15 cellular contexts compared by ENCODE assay signal in the genomic region with DNA sequence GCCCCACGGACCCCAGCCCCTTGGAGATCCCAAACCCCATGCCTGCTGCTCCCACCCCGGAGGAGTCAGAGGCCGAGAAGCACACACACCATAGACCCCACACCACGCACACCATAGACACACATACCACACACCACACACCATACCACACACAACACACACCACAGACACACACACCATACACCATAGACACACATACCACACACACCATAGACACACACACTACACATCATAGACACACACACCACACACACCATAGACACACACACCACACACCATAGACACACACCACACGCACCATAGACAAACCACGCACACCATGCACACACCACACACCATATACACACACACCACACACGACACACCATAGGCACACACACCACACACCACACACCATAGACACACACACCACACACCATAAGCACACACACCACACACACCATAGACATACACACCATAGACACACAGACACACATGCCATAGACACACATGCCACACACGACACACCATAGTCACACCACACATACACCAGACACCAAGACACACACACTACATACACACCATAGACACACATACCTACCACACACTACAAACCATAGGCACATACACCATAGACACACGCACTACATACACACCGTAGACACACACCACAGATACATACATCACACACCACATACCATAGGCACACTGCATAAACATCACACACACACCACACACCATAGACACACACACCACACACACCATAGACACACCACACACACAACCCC. TPM values are rescaled to one million over a fixed set of nuclear protein-coding genes. Genes with fewer than 3 reads are reported as not detected.
DNase-seq lines count a peak whose midpoint lies in the region; ATAC-seq and TF ChIP-seq lines count a peak whose summit lies in the region.
"Had no signal": no experiment of that assay in that cellular context is flagged by ENCODE, and none has a peak within 500 bp of the region (broad histone marks: within the 10 kb centered on the region; RNA-seq: fewer than 3 reads in every experiment).

No MANE protein-coding gene starts in this region.

- H3K27me3 ChIP-seq in ascending aorta (no peaks in the 10 kb centered on the region), right lobe of liver (no peaks in the 10 kb centered on the region)
- H3K27me3 ChIP-seq: BLaER1 treated with 17β-estradiol and CSF1 and Interleukin-3, amounts not matched to agents 10 nM and 100 nM had no signal

- no peaks in the 10 kb centered on the region for H3K9me3 Mint-ChIP-seq in stimulated activated effector memory CD8-positive, alpha-beta T cell treated with anti-CD3 and anti-CD28 coated beads, Interleukin-12 subunit alpha, Interleukin-12 subunit beta, amount 100 ng/mL, for 72 hours
- H3K9me3 Mint-ChIP-seq: activated naive CD4-positive, alpha-beta T cell treated with anti-CD3 and anti-CD28 coated beads, Interleukin-2, amount 50 U/mL, for 24 hours; T-helper 1 cell treated with Interleukin-12 subunit alpha and Interleukin-12 subunit beta and Interleukin-4 antibody, amounts not matched to agents 30 μg/mL and 1 μg/mL, for 36 hours had no signal

- H3K4me3 Mint-ChIP-seq in stimulated activated effector memory CD8-positive, alpha-beta T cell treated with anti-CD3 and anti-CD28 coated beads, Interleukin-12 subunit alpha, Interleukin-12 subunit beta, amount 100 ng/mL, for 72 hours: no peak overlapping the region
- H3K4me3 Mint-ChIP-seq: activated naive CD4-positive, alpha-beta T cell treated with anti-CD3 and anti-CD28 coated beads, Interleukin-2, amount 50 U/mL, for 24 hours; T-helper 1 cell treated with Interleukin-12 subunit alpha and Interleukin-12 subunit beta and Interleukin-4 antibody, amounts not matched to agents 30 μg/mL and 1 μg/mL, for 36 hours had no signal

- no peaks in the 10 kb centered on the region for H3K9me3 ChIP-seq in HEK293 (ENCODE audit: control insufficient read depth, insufficient read depth, low read depth, low read length)
- no peaks in the 10 kb centered on the region for H3K9me3 ChIP-seq in ascending aorta
- H3K9me3 ChIP-seq in right lobe of liver: no peaks in the 10 kb centered on the region
- H3K9me3 ChIP-seq: BLaER1 treated with 17β-estradiol and CSF1 and Interleukin-3, amounts not matched to agents 10 nM and 100 nM had no signal

- H3K36me3 ChIP-seq in HEK293 (ENCODE audit: control insufficient read depth in 2 of 2, insufficient read depth in 1 of 2, low read length in 2 of 2) (peaks cover 0 to 9% of the 10 kb centered on the region in 2 experiments; a peak in 1 of 3 replicates), ascending aorta (no peaks in the 10 kb centered on the region), right lobe of liver (no peaks in the 10 kb centered on the region)
- H3K36me3 ChIP-seq: BLaER1 treated with 17β-estradiol and CSF1 and Interleukin-3, amounts not matched to agents 10 nM and 100 nM had no signal

- WGBS in right lobe of liver (ENCODE audit: insufficient coverage, low coverage, low lambda C conversion rate, missing lambda C conversion rate): 29% methylated on average over 3 of the region's 10 CpGs

- POLR2A ChIA-PET in HEK293 (lab: Yijun Ruan, JAX): no interaction called here

- no peak overlapping the region for H3K27ac Mint-ChIP-seq in stimulated activated effector memory CD8-positive, alpha-beta T cell treated with anti-CD3 and anti-CD28 coated beads, Interleukin-12 subunit alpha, Interleukin-12 subunit beta, amount 100 ng/mL, for 72 hours
- H3K27ac Mint-ChIP-seq: activated naive CD4-positive, alpha-beta T cell treated with anti-CD3 and anti-CD28 coated beads, Interleukin-2, amount 50 U/mL, for 24 hours; T-helper 1 cell treated with Interleukin-12 subunit alpha and Interleukin-12 subunit beta and Interleukin-4 antibody, amounts not matched to agents 30 μg/mL and 1 μg/mL, for 36 hours had no signal

- H3K4me3 ChIP-seq in HEK293 (ENCODE audit: low read depth, low read length): no peak overlapping the region
- peak overlapping the region; percentile 20 to 52 for H3K4me3 ChIP-seq in ascending aorta
- H3K4me3 ChIP-seq in right lobe of liver: peak overlapping the region; percentile 16 to 59 (median 52)
- H3K4me3 ChIP-seq: BLaER1 treated with 17β-estradiol and CSF1 and Interleukin-3, amounts not matched to agents 10 nM and 100 nM had no signal

- no peaks in the 10 kb centered on the region for H3K36me3 Mint-ChIP-seq in stimulated activated effector memory CD8-positive, alpha-beta T cell treated with anti-CD3 and anti-CD28 coated beads, Interleukin-12 subunit alpha, Interleukin-12 subunit beta, amount 100 ng/mL, for 72 hours
- H3K36me3 Mint-ChIP-seq: activated naive CD4-positive, alpha-beta T cell treated with anti-CD3 and anti-CD28 coated beads, Interleukin-2, amount 50 U/mL, for 24 hours had no signal

- ATAC-seq in right lobe of liver (peak in 2 of 4 donors; percentile 0 to 1), HG03159 (IDR thresholded peaks at IDR 0.05; ENCODE audit: unreplicated experiment) (no peak)
- ATAC-seq in stimulated activated effector memory CD8-positive, alpha-beta T cell treated with anti-CD3 and anti-CD28 coated beads, Interleukin-12 subunit alpha, Interleukin-12 subunit beta, amount 100 ng/mL, for 72 hours: peak; percentile 37

- DNase-seq in ascending aorta (ENCODE audit: low spot score in 2 of 2) (no peak), right lobe of liver (no peak), GM03348 (ENCODE audit: low spot score) (no peak), ecto neural progenitor cell (ENCODE audit: low spot score) (no peak), HPDE6-E6E7 (ENCODE audit: extremely low spot score) (no peak)
- no peak for DNase-seq in stimulated activated effector memory CD8-positive, alpha-beta T cell treated with anti-CD3 and anti-CD28 coated beads, Interleukin-12 subunit alpha, Interleukin-12 subunit beta, amount 100 ng/mL, for 72 hours (ENCODE audit: low spot score in 2 of 2)
- DNase-seq: activated CD4-positive, alpha-beta T cell treated with anti-CD3 and anti-CD28 coated beads for 1 hour; DMS79 treated with DMSO at 0.1 percent for 48 hours; hippocampal formation; NCI-H187 had no signal

- CTCF ChIA-PET in HEK293 (lab: Yijun Ruan, JAX): interaction anchor here (4.3 kb wide), 1 partner anchor 16 kb away, joined by 58 read pairs; no protein-coding TSS in a partner anchor

- H3K27ac ChIP-seq in HEK293 (ENCODE audit: extremely low read depth, low read depth, low read length): no peak overlapping the region
- H3K27ac ChIP-seq in ascending aorta: peak overlapping the region in 1 of 2 donors; percentile 6
- H3K27ac ChIP-seq in right lobe of liver: peak overlapping the region in 2 of 3 donors; percentile 84 to 87

- H3K4me1 ChIP-seq in HEK293 (ENCODE audit: control insufficient read depth, insufficient read depth, low read length): peaks cover 5% of the 10 kb centered on the region
- H3K4me1 ChIP-seq in ascending aorta: peaks cover 7 to 26% of the 10 kb centered on the region in 2 donors
- peaks cover 0 to 58% (median 25%) of the 10 kb centered on the region in 4 donors for H3K4me1 ChIP-seq in right lobe of liver

- no peaks in the 10 kb centered on the region for H3K4me1 Mint-ChIP-seq in stimulated activated effector memory CD8-positive, alpha-beta T cell treated with anti-CD3 and anti-CD28 coated beads, Interleukin-12 subunit alpha, Interleukin-12 subunit beta, amount 100 ng/mL, for 72 hours
- H3K4me1 Mint-ChIP-seq: activated naive CD4-positive, alpha-beta T cell treated with anti-CD3 and anti-CD28 coated beads, Interleukin-2, amount 50 U/mL, for 24 hours had no signal

- intact Hi-C loops in ascending aorta (cut with DNase I): no loop called here
- intact Hi-C loops in right lobe of liver (cut with DNase I): no loop called here

- TF ChIP-seq POLR2A in right lobe of liver (IDR thresholded peaks at IDR 0.05): no peak

- TF ChIP-seq CTCF in HEK293 (tag by site-specific recombination; IDR thresholded peaks at IDR 0.05) (no peak), ascending aorta (IDR thresholded peaks at IDR 0.05) (no peak), right lobe of liver (IDR thresholded peaks at IDR 0.05) (no peak)

TF ChIP-seq in HEK293, 187 proteins besides CTCF, POLR2A, EP300 and RAD21 (continues in another document):
- TF ChIP-seq, protein P1, sequence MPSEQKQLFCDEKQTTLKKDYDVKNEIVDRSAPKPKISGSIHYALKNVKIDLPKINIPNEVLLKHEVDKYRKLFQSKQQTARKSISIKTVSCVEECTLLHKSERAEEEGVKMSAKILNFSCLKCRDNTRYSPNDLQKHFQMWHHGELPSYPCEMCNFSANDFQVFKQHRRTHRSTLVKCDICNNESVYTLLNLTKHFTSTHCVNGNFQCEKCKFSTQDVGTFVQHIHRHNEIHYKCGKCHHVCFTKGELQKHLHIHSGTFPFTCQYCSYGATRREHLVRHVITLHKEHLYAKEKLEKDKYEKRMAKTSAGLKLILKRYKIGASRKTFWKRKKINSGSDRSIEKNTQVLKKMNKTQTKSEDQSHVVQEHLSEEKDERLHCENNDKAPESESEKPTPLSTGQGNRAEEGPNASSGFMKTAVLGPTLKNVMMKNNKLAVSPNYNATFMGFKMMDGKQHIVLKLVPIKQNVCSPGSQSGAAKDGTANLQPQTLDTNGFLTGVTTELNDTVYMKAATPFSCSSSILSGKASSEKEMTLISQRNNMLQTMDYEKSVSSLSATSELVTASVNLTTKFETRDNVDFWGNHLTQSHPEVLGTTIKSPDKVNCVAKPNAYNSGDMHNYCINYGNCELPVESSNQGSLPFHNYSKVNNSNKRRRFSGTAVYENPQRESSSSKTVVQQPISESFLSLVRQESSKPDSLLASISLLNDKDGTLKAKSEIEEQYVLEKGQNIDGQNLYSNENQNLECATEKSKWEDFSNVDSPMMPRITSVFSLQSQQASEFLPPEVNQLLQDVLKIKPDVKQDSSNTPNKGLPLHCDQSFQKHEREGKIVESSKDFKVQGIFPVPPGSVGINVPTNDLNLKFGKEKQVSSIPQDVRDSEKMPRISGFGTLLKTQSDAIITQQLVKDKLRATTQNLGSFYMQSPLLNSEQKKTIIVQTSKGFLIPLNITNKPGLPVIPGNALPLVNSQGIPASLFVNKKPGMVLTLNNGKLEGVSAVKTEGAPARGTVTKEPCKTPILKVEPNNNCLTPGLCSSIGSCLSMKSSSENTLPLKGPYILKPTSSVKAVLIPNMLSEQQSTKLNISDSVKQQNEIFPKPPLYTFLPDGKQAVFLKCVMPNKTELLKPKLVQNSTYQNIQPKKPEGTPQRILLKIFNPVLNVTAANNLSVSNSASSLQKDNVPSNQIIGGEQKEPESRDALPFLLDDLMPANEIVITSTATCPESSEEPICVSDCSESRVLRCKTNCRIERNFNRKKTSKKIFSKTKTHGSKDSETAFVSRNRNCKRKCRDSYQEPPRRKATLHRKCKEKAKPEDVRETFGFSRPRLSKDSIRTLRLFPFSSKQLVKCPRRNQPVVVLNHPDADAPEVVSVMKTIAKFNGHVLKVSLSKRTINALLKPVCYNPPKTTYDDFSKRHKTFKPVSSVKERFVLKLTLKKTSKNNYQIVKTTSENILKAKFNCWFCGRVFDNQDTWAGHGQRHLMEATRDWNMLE (tag by site-specific recombination; conservative IDR thresholded peaks at IDR 0.05; ENCODE audit: low read depth): no peak
- 0 out of 2 replicates have a peak, but pooled peaks have one; percentile 30 for TF ChIP-seq ZNF248 (tag by site-specific recombination; IDR thresholded peaks at IDR 0.05)

RNA-seq across cellular contexts. Expression of a gene that starts 11.3 kb away (rescaled TPM):
- 55.6 TPM for total RNA-seq in ascending aorta
- 10 to 100 TPM in 4 of 6 experiments, 1 to 10 TPM in 2; 5.8 to 21.0 (median 14.4) TPM for total RNA-seq in right lobe of liver

RNA-seq across cellular contexts. Expression of a gene that starts 12.1 kb away (rescaled TPM):
- 5.4 TPM for total RNA-seq in ascending aorta
- 1 to 10 TPM; 1.7 to 3.1 (median 2.1) TPM for total RNA-seq in right lobe of liver
